Comparison of ENCODE assay signal across 33 cellular contexts in genomic region chr11:119192111-119192510, GRCh38. TPM values are rescaled to one million over a fixed set of nuclear protein-coding genes. Genes with fewer than 3 reads are reported as not detected.
DNase-seq lines count a peak whose midpoint lies in the region; ATAC-seq and TF ChIP-seq lines count a peak whose summit lies in the region.
"Had no signal": no experiment of that assay in that cellular context is flagged by ENCODE, and none has a peak within 500 bp of the region (broad histone marks: within the 10 kb centered on the region; RNA-seq: fewer than 3 reads in every experiment).

No MANE protein-coding gene starts in this region.

- intact Hi-C loops in Caco-2 (cut with micrococcal nuclease; ENCODE audit: unreplicated experiment), result no loop called here

- H3K4me3 Mint-ChIP-seq in Caco-2 (ENCODE audit: unreplicated experiment), result no peak overlapping the region
- H3K4me3 Mint-ChIP-seq: activated CD4-positive, alpha-beta T cell treated with anti-CD3 and anti-CD28 coated beads for 36 hours; activated naive CD4-positive, alpha-beta T cell treated with anti-CD3 and anti-CD28 coated beads, Interleukin-2, amount 50 U/mL, for 24 hours; activated T-helper 1 cell treated with anti-CD3 and anti-CD28 coated beads, Interleukin-12 subunit alpha, Interleukin-12 subunit beta, Interleukin-2, Interleukin-4 antibody, amounts not matched to agents 30 ng/mL and 10 ng/mL and 1 ng/mL, durations not matched to agents 14 hours and 24 hours and 36 hours; effector memory CD8-positive, alpha-beta T cell; GM23338; stimulated activated naive CD8-positive, alpha-beta T cell treated with anti-CD3 and anti-CD28 coated beads, Interleukin-15, amount 100 ng/mL, for 72 hours had no signal

- CTCF ChIA-PET in Caco-2 (lab: Charles Lee), result no interaction called here

- ATAC-seq in HG03439 (IDR thresholded peaks at IDR 0.05; ENCODE audit: unreplicated experiment), result no peak
- ATAC-seq: A549; activated CD4-positive, alpha-beta T cell treated with anti-CD3 and anti-CD28 coated beads for 36 hours; effector memory CD8-positive, alpha-beta T cell; GM23338; left cardiac atrium; stimulated activated naive CD8-positive, alpha-beta T cell treated with anti-CD3 and anti-CD28 coated beads, Interleukin-15, amount 100 ng/mL, for 72 hours had no signal

- no peaks in the 10 kb centered on the region for H3K9me3 Mint-ChIP-seq in Caco-2 (ENCODE audit: unreplicated experiment)
- H3K9me3 Mint-ChIP-seq: activated naive CD4-positive, alpha-beta T cell treated with anti-CD3 and anti-CD28 coated beads, Interleukin-2, amount 50 U/mL, for 24 hours; activated T-helper 1 cell treated with anti-CD3 and anti-CD28 coated beads, Interleukin-12 subunit alpha, Interleukin-12 subunit beta, Interleukin-2, Interleukin-4 antibody, amounts not matched to agents 30 ng/mL and 10 ng/mL and 1 ng/mL, durations not matched to agents 14 hours and 24 hours and 36 hours; effector memory CD8-positive, alpha-beta T cell; GM23338; stimulated activated naive CD8-positive, alpha-beta T cell treated with anti-CD3 and anti-CD28 coated beads, Interleukin-15, amount 100 ng/mL, for 72 hours had no signal

- BruUV-seq in Caco-2 (replicated peaks; lab: Mats Ljungman, UMichigan), result no TSS peak

- no peaks in the 10 kb centered on the region for H3K36me3 ChIP-seq in adipocyte (ENCODE audit: control insufficient read depth, insufficient read depth, low read length, severe bottlenecking)
- no peaks in the 10 kb centered on the region for H3K36me3 ChIP-seq in Caco-2 (ENCODE audit: control insufficient read depth, insufficient read depth, low read length)
- H3K36me3 ChIP-seq: BLaER1, MG63, tibial nerve had no signal

- DNase-seq in AG20443 (ENCODE audit: low spot score) (peak; percentile 23), LHCN-M2 (ENCODE audit: low read depth) (peak; percentile 13), adipocyte (ENCODE audit: low read depth) (peak; percentile 48), fibroblast of villous mesenchyme (ENCODE audit: low read depth) (peak; percentile 66), Caco-2 (no peak), NCI-H1417 treated with DMSO at 0.1 percent for 48 hours (lab: John Stamatoyannopoulos, UW) (no peak)
- no peak for DNase-seq in activated CD4-positive, CD25-positive, alpha-beta regulatory T cell treated with anti-CD3 and anti-CD28 coated beads, Interleukin-2, amount 50 U/mL, for 72 hours
- DNase-seq: activated CD4-positive, alpha-beta T cell treated with anti-CD3 and anti-CD28 coated beads for 36 hours; Calu3; effector memory CD8-positive, alpha-beta T cell; head of caudate nucleus; left cardiac atrium; mesenchymal stem cell; MG63; NCI-H1930; NCI-H2227 treated with DMSO at 0.1 percent for 48 hours; NCI-H748 treated with DMSO at 0.1 percent for 48 hours; occipital lobe; PC-3; retina; Right ventricle myocardium superior; stimulated activated naive CD8-positive, alpha-beta T cell treated with anti-CD3 and anti-CD28 coated beads, Interleukin-15, amount 100 ng/mL, for 72 hours; T-helper 1 cell had no signal

- H3K9me3 ChIP-seq in adipocyte (ENCODE audit: control insufficient read depth, low read length), result no peaks in the 10 kb centered on the region
- no peaks in the 10 kb centered on the region for H3K9me3 ChIP-seq in Caco-2
- H3K9me3 ChIP-seq: A549, BLaER1, MG63, tibial nerve had no signal

- H3K27ac Mint-ChIP-seq in Caco-2 (ENCODE audit: unreplicated experiment), result no peak overlapping the region
- H3K27ac Mint-ChIP-seq: activated CD4-positive, alpha-beta T cell treated with anti-CD3 and anti-CD28 coated beads for 36 hours; activated naive CD4-positive, alpha-beta T cell treated with anti-CD3 and anti-CD28 coated beads, Interleukin-2, amount 50 U/mL, for 24 hours; activated T-helper 1 cell treated with anti-CD3 and anti-CD28 coated beads, Interleukin-12 subunit alpha, Interleukin-12 subunit beta, Interleukin-2, Interleukin-4 antibody, amounts not matched to agents 30 ng/mL and 10 ng/mL and 1 ng/mL, durations not matched to agents 14 hours and 24 hours and 36 hours; effector memory CD8-positive, alpha-beta T cell; GM23338 had no signal

- H3K4me1 Mint-ChIP-seq in Caco-2 (ENCODE audit: low read depth, unreplicated experiment), result peaks cover 20% of the 10 kb centered on the region
- H3K4me1 Mint-ChIP-seq: stimulated activated naive CD8-positive, alpha-beta T cell treated with anti-CD3 and anti-CD28 coated beads, Interleukin-15, amount 100 ng/mL, for 72 hours had no signal

- H3K4me3 ChIP-seq in adipocyte (ENCODE audit: low read length) (no peak overlapping the region), fibroblast of villous mesenchyme (ENCODE audit: low read depth, low read length) (no peak overlapping the region), Caco-2 (ENCODE audit: low read depth, low read length) (no peak overlapping the region)
- H3K4me3 ChIP-seq: A549, BLaER1, GM23338, MG63, tibial nerve had no signal

- H3K9ac ChIP-seq in adipocyte (ENCODE audit: low read length), result peak overlapping the region; percentile 14
- H3K9ac ChIP-seq: BLaER1 had no signal

- peaks cover 2% of the 10 kb centered on the region for H3K27me3 Mint-ChIP-seq in Caco-2 (ENCODE audit: insufficient read depth, unreplicated experiment)
- H3K27me3 Mint-ChIP-seq: activated CD4-positive, alpha-beta T cell treated with anti-CD3 and anti-CD28 coated beads for 36 hours; activated naive CD4-positive, alpha-beta T cell treated with anti-CD3 and anti-CD28 coated beads, Interleukin-2, amount 50 U/mL, for 24 hours; stimulated activated naive CD8-positive, alpha-beta T cell treated with anti-CD3 and anti-CD28 coated beads, Interleukin-15, amount 100 ng/mL, for 72 hours had no signal

- H3K27me3 ChIP-seq in adipocyte (replicated peaks; ENCODE audit: control insufficient read depth, insufficient read depth, low read length) (peaks cover 26% of the 10 kb centered on the region), Caco-2 (replicated peaks; ENCODE audit: control insufficient read depth, insufficient read depth, low read length) (no peaks in the 10 kb centered on the region)
- H3K27me3 ChIP-seq: BLaER1, MG63, tibial nerve had no signal

- TF ChIP-seq CTCF in fibroblast of villous mesenchyme (IDR thresholded peaks at IDR 0.05; ENCODE audit: insufficient read depth, low read depth, low read length) (no peak), Caco-2 (IDR thresholded peaks at IDR 0.05; ENCODE audit: insufficient read depth in 1 of 2, low read depth in 1 of 2, low read length in 1 of 2, severe bottlenecking in 1 of 2, unreplicated experiment in 1 of 2) (no peak)

- no peaks in the 10 kb centered on the region for H3K4me1 ChIP-seq in adipocyte (ENCODE audit: control insufficient read depth, insufficient read depth, low read length)
- peaks cover 16% of the 10 kb centered on the region for H3K4me1 ChIP-seq in Caco-2
- H3K4me1 ChIP-seq: A549 had no signal

- H3K36me3 Mint-ChIP-seq in Caco-2 (ENCODE audit: insufficient read depth, unreplicated experiment), result no peaks in the 10 kb centered on the region
- H3K36me3 Mint-ChIP-seq: activated naive CD4-positive, alpha-beta T cell treated with anti-CD3 and anti-CD28 coated beads, Interleukin-2, amount 50 U/mL, for 24 hours had no signal

- POLR2A ChIA-PET in Caco-2 (lab: Charles Lee), result interaction anchor here (0.5 kb wide), 1 partner anchor 90 kb away, joined by 5 read pairs; no protein-coding TSS in a partner anchor

RNA-seq across cellular contexts. Expression of gene NHERF4, which starts 6.8 kb away (rescaled TPM):
- total RNA-seq in LHCN-M2 (2014; rRNA removed) (not detected in 2 replicates), fibroblast of villous mesenchyme (not detected in 2 replicates), Caco-2 (2022) (9.6 and 10.0 TPM in 2 replicates)
- not detected for polyA plus RNA-seq in LHCN-M2 (2012)
- total RNA-seq: activated T-helper 1 cell treated with anti-CD3 and anti-CD28 coated beads, Interleukin-12 subunit alpha, Interleukin-12 subunit beta, Interleukin-2, Interleukin-4 antibody, amounts not matched to agents 30 ng/mL and 10 ng/mL and 1 ng/mL, durations not matched to agents 14 hours and 24 hours and 36 hours; astrocyte; Calu3; fibroblast of lung; GM23338; myocyte; occipital lobe; Right ventricle myocardium superior had no signal
- polyA plus RNA-seq: fibroblast of lung had no signal

RNA-seq across cellular contexts. Expression of gene CBL, which starts 14.0 kb away (rescaled TPM):
- 18.1 and 18.3 TPM in 2 replicates for total RNA-seq in LHCN-M2 (2014; rRNA removed)
- 7.6 TPM for polyA plus RNA-seq in LHCN-M2 (2012)
- 13.2 and 20.7 TPM in 2 replicates for total RNA-seq in fibroblast of villous mesenchyme
- total RNA-seq in Caco-2 (2022), result 52.7 and 53.5 TPM in 2 replicates

RNA-seq across cellular contexts. Expression of gene NLRX1, which starts 23.6 kb away (rescaled TPM):
- total RNA-seq in LHCN-M2 (2014; rRNA removed) (8.7 and 9.4 TPM in 2 replicates), fibroblast of villous mesenchyme (16.4 and 17.7 TPM in 2 replicates), Caco-2 (2022) (7.2 and 8.0 TPM in 2 replicates)
- polyA plus RNA-seq in LHCN-M2 (2012), result 8.2 TPM

RNA-seq across cellular contexts. Expression of gene ABCG4, which starts 43.3 kb away (rescaled TPM):
- total RNA-seq in LHCN-M2 (2014; rRNA removed) (0.06 TPM in 2 replicates), fibroblast of villous mesenchyme (under 0.01 and 0.86 TPM in 2 replicates), Caco-2 (2022) (0.18 TPM in 1 of 2 replicates, not detected in the other)
- polyA plus RNA-seq in LHCN-M2 (2012), result 0.17 TPM
- total RNA-seq: activated CD4-positive, alpha-beta T cell treated with anti-CD3 and anti-CD28 coated beads for 36 hours; activated T-helper 1 cell treated with anti-CD3 and anti-CD28 coated beads, Interleukin-12 subunit alpha, Interleukin-12 subunit beta, Interleukin-2, Interleukin-4 antibody, amounts not matched to agents 30 ng/mL and 10 ng/mL and 1 ng/mL, durations not matched to agents 14 hours and 24 hours and 36 hours; Calu3 had no signal

Comparison
In these comparisons a context has a peak if more than half of its experiments do, and no peak if none do; other contexts are left out.
1. DNase-seq: peak in AG20443 (single experiment), LHCN-M2 (single experiment), adipocyte (single experiment) and fibroblast of villous mesenchyme (single experiment); none in Caco-2 (0 of 2), NCI-H1417 treated with DMSO at 0.1 percent for 48 hours (single experiment) and activated CD4-positive, CD25-positive, alpha-beta regulatory T cell treated with anti-CD3 and anti-CD28 coated beads, Interleukin-2, amount 50 U/mL, for 72 hours (single experiment).